Comparison of ENCODE assay signal across 8 cellular contexts in genomic region chr9:133558191-133559126, GRCh38. TPM values are rescaled to one million over a fixed set of nuclear protein-coding genes. Genes with fewer than 3 reads are reported as not detected.
A peak's percentile ranks its signal among the peaks of the same experiment; 100 is the strongest.
DNase-seq lines count a peak whose midpoint lies in the region; ATAC-seq, FAIRE-seq and TF ChIP-seq lines count a peak whose summit lies in the region.

No MANE protein-coding gene starts in this region.

- peaks cover 22% of the 10 kb centered on the region for H3K4me1 ChIP-seq in ACC112 (ENCODE audit: control insufficient read depth, insufficient read depth, low read length, unreplicated experiment)
- peaks cover 50% of the 10 kb centered on the region for H3K4me1 ChIP-seq in lower lobe of right lung

- H3K36me3 ChIP-seq in ACC112 (ENCODE audit: insufficient read depth, low read length), result no peaks in the 10 kb centered on the region
- H3K36me3 ChIP-seq in lower lobe of right lung, result peaks cover 18% of the 10 kb centered on the region

- peak; percentile 86 for FAIRE-seq in GM19239 (lab: Jason Lieb, UNC)

- H3K9me3 ChIP-seq in lower lobe of right lung, result no peaks in the 10 kb centered on the region

- peaks cover 5% of the 10 kb centered on the region for H3K36me3 Mint-ChIP-seq in effector memory CD8-positive, alpha-beta T cell (ENCODE audit: insufficient read depth)

- ATAC-seq in lower lobe of right lung, result peak; percentile 17 to 43
- peak; percentile 38 for ATAC-seq in stimulated activated naive CD8-positive, alpha-beta T cell treated with anti-CD3 and anti-CD28 coated beads, Interleukin-15, amount 100 ng/mL, for 72 hours
- no peak for ATAC-seq in effector memory CD8-positive, alpha-beta T cell (replicated peaks)

- peak overlapping the region; percentile 54 for H3K27ac ChIP-seq in ACC112 (ENCODE audit: low read depth, low read length)
- peak overlapping the region; percentile 60 for H3K27ac ChIP-seq in caudate nucleus (ENCODE audit: low read depth, low read length)
- H3K27ac ChIP-seq in lower lobe of right lung, result peak overlapping the region; percentile 70

- H3K4me3 Mint-ChIP-seq in stimulated activated naive CD8-positive, alpha-beta T cell treated with anti-CD3 and anti-CD28 coated beads, Interleukin-15, amount 100 ng/mL, for 72 hours, result peak overlapping the region; percentile 14 to 22
- peak overlapping the region in 1 of 2 donors; percentile 27 for H3K4me3 Mint-ChIP-seq in effector memory CD8-positive, alpha-beta T cell

- H3K4me1 Mint-ChIP-seq in stimulated activated naive CD8-positive, alpha-beta T cell treated with anti-CD3 and anti-CD28 coated beads, Interleukin-15, amount 100 ng/mL, for 72 hours, result peaks cover 20% of the 10 kb centered on the region
- peaks cover 6 to 7% of the 10 kb centered on the region in 2 donors for H3K4me1 Mint-ChIP-seq in effector memory CD8-positive, alpha-beta T cell (ENCODE audit: low read depth in 2 of 2)

- H3K27me3 Mint-ChIP-seq in stimulated activated naive CD8-positive, alpha-beta T cell treated with anti-CD3 and anti-CD28 coated beads, Interleukin-15, amount 100 ng/mL, for 72 hours, result peaks cover 12% of the 10 kb centered on the region
- peaks cover 24 to 46% of the 10 kb centered on the region in 2 donors for H3K27me3 Mint-ChIP-seq in effector memory CD8-positive, alpha-beta T cell

- intact Hi-C loops in lower lobe of right lung (cut with DNase I), result no loop called here

- no peaks in the 10 kb centered on the region for H3K79me2 ChIP-seq in ACC112 (ENCODE audit: control insufficient read depth, insufficient read depth, low read length, unreplicated experiment)

- no peaks in the 10 kb centered on the region for H3K9me3 Mint-ChIP-seq in stimulated activated naive CD8-positive, alpha-beta T cell treated with anti-CD3 and anti-CD28 coated beads, Interleukin-15, amount 100 ng/mL, for 72 hours
- no peaks in the 10 kb centered on the region for H3K9me3 Mint-ChIP-seq in effector memory CD8-positive, alpha-beta T cell

- H3K4me3 ChIP-seq in ACC112 (ENCODE audit: low read depth, low read length) (0 out of 2 replicates have a peak overlapping the region, but pooled peaks have one; percentile 9), lower lobe of right lung (peak overlapping the region; percentile 26)

- no peak for TF ChIP-seq CTCF in lower lobe of right lung (IDR thresholded peaks at IDR 0.05)

- DNase-seq in GM19239 (ENCODE audit: insufficient read length, low spot score) (peak; percentile 89), NCI-H226 (peak; percentile 71), caudate nucleus (lab: John Stamatoyannopoulos, UW) (peak in 41 of 61 donors; percentile 15 to 85 (median 49)), lower lobe of right lung (no peak), COR-L47 (lab: John Stamatoyannopoulos, UW) (no peak)
- no peak for DNase-seq in stimulated activated naive CD8-positive, alpha-beta T cell treated with anti-CD3 and anti-CD28 coated beads, Interleukin-15, amount 100 ng/mL, for 72 hours
- no peak for DNase-seq in effector memory CD8-positive, alpha-beta T cell

- peak overlapping the region; percentile 65 for H2AFZ ChIP-seq in ACC112 (ENCODE audit: low read length, unreplicated experiment)

- H3K27me3 ChIP-seq in ACC112 (ENCODE audit: insufficient read depth, low read length) (no peaks in the 10 kb centered on the region), lower lobe of right lung (ENCODE audit: low read depth) (no peaks in the 10 kb centered on the region)

- H3K27ac Mint-ChIP-seq in stimulated activated naive CD8-positive, alpha-beta T cell treated with anti-CD3 and anti-CD28 coated beads, Interleukin-15, amount 100 ng/mL, for 72 hours, result peak overlapping the region; percentile 43 to 71
- H3K27ac Mint-ChIP-seq in effector memory CD8-positive, alpha-beta T cell, result no peak overlapping the region

RNA-seq across cellular contexts. Expression of gene ADAMTSL2, which starts 24.0 kb away (rescaled TPM):
- total RNA-seq in lower lobe of right lung, result 10.1 TPM

RNA-seq across cellular contexts. Expression of gene MYMK, which starts 33.7 kb away (rescaled TPM):
- total RNA-seq in lower lobe of right lung, result not detected

RNA-seq across cellular contexts. Expression of gene FAM163B, which starts 50.7 kb away (rescaled TPM):
- not detected for total RNA-seq in lower lobe of right lung

Comparison
In these comparisons a context has a peak if more than half of its experiments do, and no peak if none do; other contexts are left out.
1. DNase-seq: peak in GM19239 (single experiment), NCI-H226 (single experiment) and caudate nucleus (41 of 61); none in lower lobe of right lung (single experiment), stimulated activated naive CD8-positive, alpha-beta T cell treated with anti-CD3 and anti-CD28 coated beads, Interleukin-15, amount 100 ng/mL, for 72 hours (0 of 2), COR-L47 (single experiment) and effector memory CD8-positive, alpha-beta T cell (0 of 3).
2. H3K27ac Mint-ChIP-seq: peak in stimulated activated naive CD8-positive, alpha-beta T cell treated with anti-CD3 and anti-CD28 coated beads, Interleukin-15, amount 100 ng/mL, for 72 hours (2 of 2); none in effector memory CD8-positive, alpha-beta T cell (0 of 2).
3. Peak in every context shown above with its lines, with median percentiles within 50 percentile points of each other: H3K27ac ChIP-seq.